ENCODE assay signal across 9 cellular contexts in genomic region chr1:62131093-62131725, GRCh38.
A peak's percentile ranks its signal among the peaks of the same experiment; 100 is the strongest.
DNase-seq lines count a peak whose midpoint lies in the region; ATAC-seq and TF ChIP-seq lines count a peak whose summit lies in the region.
"Had no signal": no experiment of that assay in that cellular context is flagged by ENCODE, and none has a peak within 500 bp of the region (broad histone marks: within the 10 kb centered on the region; RNA-seq: fewer than 3 reads in every experiment).

No MANE protein-coding gene starts in this region.

- H3K36me3 Mint-ChIP-seq in HFFc6 (ENCODE audit: low read depth) = no peaks in the 10 kb centered on the region

- H3K4me1 Mint-ChIP-seq in HFFc6 (ENCODE audit: low read depth) = no peaks in the 10 kb centered on the region

- no peak overlapping the region for H3K27ac ChIP-seq in 22Rv1
- H3K27ac ChIP-seq: epithelial cell of prostate had no signal

- ATAC-seq in SK-N-SH treated with all-trans-retinoic acid at 6 μM for 48 hours = peak; percentile 96

- no peaks in the 10 kb centered on the region for H3K9me3 Mint-ChIP-seq in HFFc6

- H3K4me3 Mint-ChIP-seq in HFFc6 = no peak overlapping the region

- DNase-seq in GM12864 (ENCODE audit: low read depth) = peak; percentile 33
- peak; percentile 39 for DNase-seq in HFFc6
- DNase-seq in NAMALWA (ENCODE audit: low spot score) = peak; percentile 77
- DNase-seq in ecto neural progenitor cell (ENCODE audit: low spot score) = peak; percentile 59
- DNase-seq in medulla oblongata (ENCODE audit: extremely low spot score) = peak; percentile 70
- DNase-seq in T1000 (lab: John Stamatoyannopoulos, UW) = no peak

- TF ChIP-seq CTCF in 22Rv1 (IDR thresholded peaks at IDR 0.05) (peak; percentile 19), GM12864 (IDR thresholded peaks at IDR 0.05; ENCODE audit: low read depth, low read length, missing control alignments) (peak; percentile 90), HFFc6 (IDR thresholded peaks at IDR 0.05) (peak; percentile 81)

- H3K27me3 Mint-ChIP-seq in HFFc6 (ENCODE audit: insufficient read depth) = no peaks in the 10 kb centered on the region; the same call in 1 of the 2 replicates

- H3K4me3 ChIP-seq in GM12864 (ENCODE audit: low read depth, low read length) = no peak overlapping the region

- H3K27ac Mint-ChIP-seq in HFFc6 = no peak overlapping the region

TF ChIP-seq in SK-N-SH treated with all-trans-retinoic acid at 6 μM for 48 hours, 23 proteins besides CTCF, POLR2A, EP300 and RAD21:
- TF ChIP-seq, protein P1, sequence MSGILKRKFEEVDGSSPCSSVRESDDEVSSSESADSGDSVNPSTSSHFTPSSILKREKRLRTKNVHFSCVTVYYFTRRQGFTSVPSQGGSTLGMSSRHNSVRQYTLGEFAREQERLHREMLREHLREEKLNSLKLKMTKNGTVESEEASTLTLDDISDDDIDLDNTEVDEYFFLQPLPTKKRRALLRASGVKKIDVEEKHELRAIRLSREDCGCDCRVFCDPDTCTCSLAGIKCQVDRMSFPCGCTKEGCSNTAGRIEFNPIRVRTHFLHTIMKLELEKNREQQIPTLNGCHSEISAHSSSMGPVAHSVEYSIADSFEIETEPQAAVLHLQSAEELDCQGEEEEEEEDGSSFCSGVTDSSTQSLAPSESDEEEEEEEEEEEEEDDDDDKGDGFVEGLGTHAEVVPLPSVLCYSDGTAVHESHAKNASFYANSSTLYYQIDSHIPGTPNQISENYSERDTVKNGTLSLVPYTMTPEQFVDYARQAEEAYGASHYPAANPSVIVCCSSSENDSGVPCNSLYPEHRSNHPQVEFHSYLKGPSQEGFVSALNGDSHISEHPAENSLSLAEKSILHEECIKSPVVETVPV (CRISPR knock-in tag; IDR thresholded peaks at IDR 0.05) = no peak
- TF ChIP-seq ZFP3 (CRISPR knock-in tag; IDR thresholded peaks at IDR 0.05) = no peak
- no peak for TF ChIP-seq TCF4 (CRISPR knock-in tag; IDR thresholded peaks at IDR 0.05; ENCODE audit: borderline replicate concordance)
- no peak for TF ChIP-seq PPARA (CRISPR knock-in tag; IDR thresholded peaks at IDR 0.05; ENCODE audit: borderline replicate concordance)
- no peak for TF ChIP-seq ZNF8 (CRISPR knock-in tag; IDR thresholded peaks at IDR 0.05)
- TF ChIP-seq ARNTL (CRISPR knock-in tag; IDR thresholded peaks at IDR 0.05; ENCODE audit: borderline replicate concordance, low read depth) = no peak
- TF ChIP-seq GLIS3 (CRISPR knock-in tag; IDR thresholded peaks at IDR 0.05) = no peak
- TF ChIP-seq CSDC2 (CRISPR knock-in tag; IDR thresholded peaks at IDR 0.05) = no peak
- no peak for TF ChIP-seq POU6F1 (CRISPR knock-in tag; IDR thresholded peaks at IDR 0.05; ENCODE audit: borderline replicate concordance, low read depth)
- no peak for TF ChIP-seq ZFP30 (CRISPR knock-in tag; IDR thresholded peaks at IDR 0.05)

Comparison
In these comparisons a context has a peak if more than half of its experiments do, and no peak if none do; other contexts are left out.
1. CTCF ChIP-seq: peak in every context shown above with its lines; median percentile 90 in GM12864; 81 in HFFc6; 19 in 22Rv1.